ENCODE assay signal across 29 cellular contexts in genomic region chr20:48090784-48091183, GRCh38.
"Had no signal": no experiment of that assay in that cellular context is flagged by ENCODE, and none has a peak within 500 bp of the region (broad histone marks: within the 10 kb centered on the region; RNA-seq: fewer than 3 reads in every experiment).

No MANE protein-coding gene starts in this region.

- H3K4me1 Mint-ChIP-seq: stimulated activated effector memory CD8-positive, alpha-beta T cell treated with anti-CD3 and anti-CD28 coated beads, Interleukin-12 subunit alpha, Interleukin-12 subunit beta, amount 100 ng/mL, for 72 hours; stimulated activated memory B cell treated with anti-CD40 and anti-IgM and Interleukin-4, amounts not matched to agents 10 μg/mL and 1 μg/mL and 100 μg/mL, for 72 hours; stimulated activated naive CD8-positive, alpha-beta T cell treated with anti-CD3 and anti-CD28 coated beads, Interleukin-15, amount 100 ng/mL, for 72 hours had no signal

- H3K4me1 ChIP-seq: stomach, suprapubic skin, testis, thyroid gland, tibial artery, tibial nerve, transverse colon, upper lobe of left lung, upper lobe of right lung, uterus, vagina had no signal

- H3K4me3 ChIP-seq: stomach, suprapubic skin, testis, thoracic aorta, thyroid gland, tibial artery, tibial nerve, transverse colon, upper lobe of left lung, upper lobe of right lung, uterus, vagina had no signal

- FAIRE-seq: urothelium cell line had no signal

- H3K4me3 Mint-ChIP-seq: stimulated activated effector memory CD8-positive, alpha-beta T cell treated with anti-CD3 and anti-CD28 coated beads, Interleukin-12 subunit alpha, Interleukin-12 subunit beta, amount 100 ng/mL, for 72 hours; stimulated activated memory B cell treated with anti-CD40 and anti-IgM and Interleukin-4, amounts not matched to agents 10 μg/mL and 1 μg/mL and 100 μg/mL, for 72 hours; stimulated activated naive B cell treated with anti-CD40 and anti-IgM and Interleukin-4, amounts not matched to agents 10 μg/mL and 1 μg/mL and 100 μg/mL, for 72 hours; stimulated activated naive CD8-positive, alpha-beta T cell treated with anti-CD3 and anti-CD28 coated beads, Interleukin-15, amount 100 ng/mL, for 72 hours; stimulated activated naive CD8-positive, alpha-beta T cell treated with anti-CD3 and anti-CD28 coated beads, Interleukin-15, Interleukin-2, amounts not matched to agents 100 ng/mL and 50 ng/mL, for 24 hours; type B pancreatic cell had no signal

- H3K36me3 Mint-ChIP-seq: stimulated activated effector memory CD8-positive, alpha-beta T cell treated with anti-CD3 and anti-CD28 coated beads, Interleukin-12 subunit alpha, Interleukin-12 subunit beta, amount 100 ng/mL, for 72 hours; stimulated activated memory B cell treated with anti-CD40 and anti-IgM and Interleukin-4, amounts not matched to agents 10 μg/mL and 1 μg/mL and 100 μg/mL, for 72 hours; type B pancreatic cell had no signal

- DNase-seq: stimulated activated CD4-positive, alpha-beta T cell treated with anti-CD3 and anti-CD28 coated beads, Interleukin-2, amount 100 ng/mL, for 48 hours; stimulated activated CD4-positive, alpha-beta T cell treated with anti-CD3 and anti-CD28 coated beads, Interleukin-4, amount 100 ng/mL, for 1 hour; stimulated activated CD4-positive, alpha-beta T cell treated with anti-CD3 and anti-CD28 coated beads, Interleukin-4, amount 100 ng/mL, for 24 hours; stimulated activated CD4-positive, alpha-beta T cell treated with anti-CD3 and anti-CD28 coated beads, Interleukin-4, amount 100 ng/mL, for 4 hours; stimulated activated CD8-positive, alpha-beta memory T cell treated with anti-CD3 and anti-CD28 coated beads, Interleukin-4, amount 100 ng/mL, for 48 hours; stimulated activated naive B cell treated with anti-CD40 and anti-IgM and Interleukin-4, amounts not matched to agents 10 μg/mL and 1 μg/mL and 100 μg/mL, for 72 hours; stimulated activated naive CD4-positive, alpha-beta T cell; stimulated activated naive CD4-positive, alpha-beta T cell treated with Interleukin-2 at 50 U/mL for 16 hours; stimulated activated naive CD8-positive, alpha-beta T cell treated with anti-CD3 and anti-CD28 coated beads, Interleukin-15, amount 100 ng/mL, for 72 hours; stimulated activated naive CD8-positive, alpha-beta T cell treated with anti-CD3 and anti-CD28 coated beads, Interleukin-15, Interleukin-2, amounts not matched to agents 100 U/mL and 50 U/mL, for 24 hours; stomach; substantia nigra; testis; thyroid gland; tibial artery; transverse colon; trophoblast cell; upper lobe of left lung; uterus had no signal

- H3K9me3 ChIP-seq: stomach, suprapubic skin, testis, thoracic aorta, thyroid gland, tibial artery, tibial nerve, transverse colon, upper lobe of left lung, upper lobe of right lung, uterus, vagina had no signal

- H3K9me3 Mint-ChIP-seq: stimulated activated effector memory CD8-positive, alpha-beta T cell treated with anti-CD3 and anti-CD28 coated beads, Interleukin-12 subunit alpha, Interleukin-12 subunit beta, amount 100 ng/mL, for 72 hours; stimulated activated naive CD8-positive, alpha-beta T cell treated with anti-CD3 and anti-CD28 coated beads, Interleukin-15, amount 100 ng/mL, for 72 hours; stimulated activated naive CD8-positive, alpha-beta T cell treated with anti-CD3 and anti-CD28 coated beads, Interleukin-15, Interleukin-2, amounts not matched to agents 100 ng/mL and 50 ng/mL, for 24 hours had no signal

- H3K27me3 ChIP-seq: testis, thyroid gland, tibial nerve, upper lobe of left lung, uterus, vagina had no signal

- H3K27ac Mint-ChIP-seq: stimulated activated effector memory CD8-positive, alpha-beta T cell treated with anti-CD3 and anti-CD28 coated beads, Interleukin-12 subunit alpha, Interleukin-12 subunit beta, amount 100 ng/mL, for 72 hours; stimulated activated memory B cell treated with anti-CD40 and anti-IgM and Interleukin-4, amounts not matched to agents 10 μg/mL and 1 μg/mL and 100 μg/mL, for 72 hours; stimulated activated naive B cell treated with anti-CD40 and anti-IgM and Interleukin-4, amounts not matched to agents 10 μg/mL and 1 μg/mL and 100 μg/mL, for 72 hours; stimulated activated naive CD8-positive, alpha-beta T cell treated with anti-CD3 and anti-CD28 coated beads, Interleukin-15, amount 100 ng/mL, for 72 hours; stimulated activated naive CD8-positive, alpha-beta T cell treated with anti-CD3 and anti-CD28 coated beads, Interleukin-15, Interleukin-2, amounts not matched to agents 100 ng/mL and 50 ng/mL, for 24 hours; type B pancreatic cell had no signal

- H3K27ac ChIP-seq: stomach, suprapubic skin, testis, thoracic aorta, thyroid gland, tibial artery, tibial nerve, transverse colon, upper lobe of left lung, upper lobe of right lung, uterus, vagina had no signal

- H3K36me3 ChIP-seq: stomach, suprapubic skin, thoracic aorta, thyroid gland, tibial artery, tibial nerve, transverse colon, upper lobe of left lung, upper lobe of right lung, uterus, vagina had no signal

- ATAC-seq: stimulated activated effector memory CD8-positive, alpha-beta T cell treated with anti-CD3 and anti-CD28 coated beads, Interleukin-12 subunit alpha, Interleukin-12 subunit beta, amount 100 ng/mL, for 72 hours; stimulated activated memory B cell treated with anti-CD40 and anti-IgM and Interleukin-4, amounts not matched to agents 10 μg/mL and 1 μg/mL and 100 μg/mL, for 72 hours; stimulated activated naive B cell treated with anti-CD40 and anti-IgM and Interleukin-4, amounts not matched to agents 10 μg/mL and 1 μg/mL and 100 μg/mL, for 72 hours; stimulated activated naive CD8-positive, alpha-beta T cell treated with anti-CD3 and anti-CD28 coated beads, Interleukin-15, amount 100 ng/mL, for 72 hours; stimulated activated naive CD8-positive, alpha-beta T cell treated with anti-CD3 and anti-CD28 coated beads, Interleukin-15, Interleukin-2, amounts not matched to agents 100 U/mL and 50 U/mL, for 24 hours; upper lobe of right lung had no signal
